27 cellular contexts compared by ENCODE assay signal in the genomic region with DNA sequence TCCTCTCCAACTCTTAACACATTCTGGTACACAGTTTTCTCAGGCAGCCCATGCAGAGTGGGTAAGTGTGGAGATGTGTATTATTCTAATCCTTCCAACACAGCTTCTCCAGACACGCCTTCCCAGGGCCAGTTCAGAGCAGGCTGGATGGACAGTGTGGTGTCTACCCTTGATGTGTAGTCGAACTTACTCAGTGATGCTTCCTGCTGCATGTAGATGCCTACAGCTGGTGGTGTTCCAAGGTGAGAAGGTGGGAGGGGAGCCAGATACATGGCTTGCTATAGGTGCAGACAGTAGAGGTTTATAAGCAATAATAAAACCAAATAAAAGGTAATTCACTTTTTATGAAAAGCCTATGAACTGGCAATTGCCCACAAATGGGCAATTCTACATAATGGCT.
"Had no signal": no experiment of that assay in that cellular context is flagged by ENCODE, and none has a peak within 500 bp of the region (broad histone marks: within the 10 kb centered on the region; RNA-seq: fewer than 3 reads in every experiment).

No MANE protein-coding gene starts in this region.

- ATAC-seq: activated naive CD4-positive, alpha-beta T cell treated with anti-CD3 and anti-CD28 coated beads, Interleukin-2, amount 50 U/mL, for 72 hours; activated T-cell treated with anti-CD3 and anti-CD28 coated beads, Interleukin-2, amount 50 U/mL, for 4 hours had no signal

- H3K4me2 ChIP-seq: SK-N-SH had no signal

- H3K9ac ChIP-seq: SK-N-SH had no signal

- H3K9me3 Mint-ChIP-seq: activated CD4-positive, alpha-beta T cell treated with anti-CD3 and anti-CD28 coated beads, Interleukin-2, amount 10 ng/mL, durations not matched to agents 7 days and 5 days; T-helper 1 cell treated with Interleukin-12 subunit alpha and Interleukin-12 subunit beta and Interleukin-4 antibody, amounts not matched to agents 30 μg/mL and 1 μg/mL, for 36 hours had no signal

- H3K27ac Mint-ChIP-seq: activated B cell treated with CpG ODN at 0.5 μM for 24 hours; activated CD4-positive, alpha-beta memory T cell treated with anti-CD3 and anti-CD28 coated beads for 36 hours; activated CD4-positive, alpha-beta T cell treated with anti-CD3 and anti-CD28 coated beads, Interleukin-2, amount 10 ng/mL, durations not matched to agents 7 days and 5 days; activated naive CD4-positive, alpha-beta T cell treated with anti-CD3 and anti-CD28 coated beads, Interleukin-2, amount 50 U/mL, for 72 hours; T-helper 1 cell treated with Interleukin-12 subunit alpha and Interleukin-12 subunit beta and Interleukin-4 antibody, amounts not matched to agents 30 μg/mL and 1 μg/mL, for 36 hours had no signal

- H3K4me1 Mint-ChIP-seq: activated CD4-positive, alpha-beta T cell treated with anti-CD3 and anti-CD28 coated beads, Interleukin-2, amount 10 ng/mL, durations not matched to agents 7 days and 5 days had no signal

- H3K36me3 ChIP-seq: Peyer's patch, SJCRH30 had no signal

- H3K4me3 ChIP-seq: Peyer's patch, SJCRH30 had no signal

- H3K9me3 ChIP-seq: SJCRH30, SK-N-SH had no signal

- H3K27me3 ChIP-seq: Peyer's patch, SJCRH30 had no signal

- H3K27ac ChIP-seq: Peyer's patch, RWPE1, SJCRH30 had no signal

- H3K27me3 Mint-ChIP-seq: activated B cell treated with CpG ODN at 0.5 μM for 24 hours had no signal

- H3K36me3 Mint-ChIP-seq: activated CD4-positive, alpha-beta memory T cell treated with anti-CD3 and anti-CD28 coated beads for 36 hours; activated naive CD4-positive, alpha-beta T cell treated with anti-CD3 and anti-CD28 coated beads, Interleukin-2, amount 50 U/mL, for 72 hours had no signal

- H3K4me3 Mint-ChIP-seq: activated B cell treated with CpG ODN at 0.5 μM for 24 hours; activated CD4-positive, alpha-beta memory T cell treated with anti-CD3 and anti-CD28 coated beads for 36 hours; activated CD4-positive, alpha-beta T cell treated with anti-CD3 and anti-CD28 coated beads, Interleukin-2, amount 10 ng/mL, durations not matched to agents 7 days and 5 days; activated T-cell treated with anti-CD3 and anti-CD28 coated beads, Interleukin-2, amount 50 U/mL, for 4 hours; T-helper 1 cell treated with Interleukin-12 subunit alpha and Interleukin-12 subunit beta and Interleukin-4 antibody, amounts not matched to agents 30 μg/mL and 1 μg/mL, for 36 hours had no signal

- DNase-seq: activated B cell treated with CpG ODN at 0.5 μM for 24 hours; activated CD4-positive, alpha-beta memory T cell treated with anti-CD3 and anti-CD28 coated beads for 36 hours; activated CD4-positive, alpha-beta T cell treated with anti-CD3 and anti-CD28 coated beads for 1 hour; activated CD4-positive, alpha-beta T cell treated with anti-CD3 and anti-CD28 coated beads, Interleukin-2, amount 10 ng/mL, durations not matched to agents 7 days and 5 days; activated CD8-positive, alpha-beta memory T cell treated with anti-CD3 and anti-CD28 coated beads for 24 hours; activated effector memory CD4-positive, alpha-beta T cell treated with anti-CD3 and anti-CD28 coated beads, Interleukin-2, amount 50 U/mL, for 16 hours; activated naive CD4-positive, alpha-beta T cell treated with Interleukin-2 at 50 U/mL for 16 hours; activated T-cell treated with anti-CD3 and anti-CD28 coated beads, Interleukin-2, amount 50 U/mL, for 4 hours; amygdala; cerebellar nuclear complex; MM.1S; NCI-H1105; NCI-H1436; NCI-H1694 treated with DMSO at 0.1 percent for 48 hours; NCI-H2081; NCI-H2171; NCI-H345; NCI-H510A; NCI-H526 treated with DMSO at 0.1 percent for 48 hours; NCI-H82; Peyer's patch; Right ventricle myocardium superior; SJCRH30; SK-N-SH had no signal
